In genomic region chr5:157818368-157818767, GRCh38 we compare ENCODE assay signal across 32 cellular contexts.
"Had no signal": no experiment of that assay in that cellular context is flagged by ENCODE, and none has a peak within 500 bp of the region (broad histone marks: within the 10 kb centered on the region; RNA-seq: fewer than 3 reads in every experiment).

No MANE protein-coding gene starts in this region.

- H3K4me1 ChIP-seq: foreskin keratinocyte had no signal

- H3K9me3 Mint-ChIP-seq: activated CD4-positive, alpha-beta memory T cell treated with anti-CD3 and anti-CD28 coated beads, Interleukin-2, amount 10 ng/mL, durations not matched to agents 7 days and 5 days; central memory CD8-positive, alpha-beta T cell; effector memory CD8-positive, alpha-beta T cell; T-helper 1 cell treated with Interleukin-12 subunit alpha and Interleukin-12 subunit beta and Interleukin-4 antibody, amounts not matched to agents 30 μg/mL and 1 μg/mL, for 36 hours had no signal

- DNase-seq: activated CD4-positive, alpha-beta memory T cell treated with anti-CD3 and anti-CD28 coated beads, Interleukin-2, amount 10 ng/mL, durations not matched to agents 7 days and 5 days; activated CD4-positive, alpha-beta T cell treated with anti-CD3 and anti-CD28 coated beads for 1 hour; activated CD4-positive, alpha-beta T cell treated with anti-CD3 and anti-CD28 coated beads for 4 hours; activated CD4-positive, alpha-beta T cell treated with anti-CD3 and anti-CD28 coated beads, Interleukin-2, amount 10 ng/mL, durations not matched to agents 7 days and 5 days; activated CD4-positive, alpha-beta T cell treated with anti-CD3 and anti-CD28 coated beads, Interleukin-2, amount 50 U/mL, for 4 hours; activated CD8-positive, alpha-beta memory T cell treated with anti-CD3 and anti-CD28 coated beads, Interleukin-2, amount 50 U/mL, for 48 hours; activated effector memory CD4-positive, alpha-beta T cell treated with Interleukin-2 at 50 U/mL for 16 hours; activated gamma-delta T cell treated with Interleukin-2 at 50 U/mL for 16 hours; activated naive CD4-positive, alpha-beta T cell treated with anti-CD3 and anti-CD28 coated beads, Interleukin-2, amount 50 U/mL, for 16 hours; activated naive CD4-positive, alpha-beta T cell treated with Interleukin-2 at 50 U/mL for 16 hours; activated T-cell treated with anti-CD3 and anti-CD28 coated beads for 4 hours; activated T-cell treated with anti-CD3 and anti-CD28 coated beads, Interleukin-2, amount 50 U/mL, for 24 hours; activated T-cell treated with anti-CD3 and anti-CD28 coated beads, Interleukin-2, amount 50 U/mL, for 72 hours; amniotic stem cell; anterior cingulate cortex; brain microvascular endothelial cell; effector CD4-positive, alpha-beta T cell; effector memory CD8-positive, alpha-beta T cell; erythroblast; foreskin keratinocyte; gastrocnemius medialis; glutamatergic neuron; heart left ventricle; T-cell; T-helper 9 cell; WERI-Rb-1 had no signal

- H3K27ac Mint-ChIP-seq: activated CD4-positive, alpha-beta memory T cell treated with anti-CD3 and anti-CD28 coated beads, Interleukin-2, amount 10 ng/mL, durations not matched to agents 7 days and 5 days; activated CD4-positive, alpha-beta T cell treated with anti-CD3 and anti-CD28 coated beads, Interleukin-2, amount 10 ng/mL, durations not matched to agents 7 days and 5 days; activated naive CD8-positive, alpha-beta T cell; activated T-cell treated with anti-CD3 and anti-CD28 coated beads, Interleukin-2, amount 50 U/mL, for 24 hours; activated T-cell treated with anti-CD3 and anti-CD28 coated beads, Interleukin-2, amount 50 U/mL, for 72 hours; dendritic cell treated with granulocyte-macrophage colony-stimulating factor and Interleukin-4, amounts not matched to agents 40 ng/mL and 50 ng/mL, for 4 days; effector memory CD8-positive, alpha-beta T cell; T-helper 1 cell treated with Interleukin-12 subunit alpha and Interleukin-12 subunit beta and Interleukin-4 antibody, amounts not matched to agents 30 μg/mL and 1 μg/mL, for 36 hours had no signal

- H3K4me3 ChIP-seq: coronary artery, esophagus muscularis mucosa, gastrocnemius medialis, heart left ventricle had no signal

- H3K27me3 ChIP-seq: brain microvascular endothelial cell, esophagus muscularis mucosa, foreskin keratinocyte, gastrocnemius medialis, heart left ventricle had no signal

- H3K27me3 Mint-ChIP-seq: activated CD4-positive, alpha-beta memory T cell treated with anti-CD3 and anti-CD28 coated beads, Interleukin-2, amount 10 ng/mL, durations not matched to agents 7 days and 5 days; activated CD4-positive, alpha-beta T cell treated with anti-CD3 and anti-CD28 coated beads, Interleukin-2, amount 10 ng/mL, durations not matched to agents 7 days and 5 days; activated naive CD8-positive, alpha-beta T cell; activated T-cell treated with anti-CD3 and anti-CD28 coated beads, Interleukin-2, amount 50 U/mL, for 24 hours; central memory CD8-positive, alpha-beta T cell; dendritic cell treated with granulocyte-macrophage colony-stimulating factor and Interleukin-4, amounts not matched to agents 40 ng/mL and 50 ng/mL, for 4 days; effector memory CD8-positive, alpha-beta T cell; T-cell had no signal

- ATAC-seq: activated T-cell treated with anti-CD3 and anti-CD28 coated beads, Interleukin-2, amount 50 U/mL, for 72 hours; effector memory CD8-positive, alpha-beta T cell; foreskin keratinocyte; gastrocnemius medialis; heart left ventricle; T-cell had no signal

- H3K9me3 ChIP-seq: esophagus muscularis mucosa, gastrocnemius medialis, heart left ventricle had no signal

- H3K4me3 Mint-ChIP-seq: activated CD4-positive, alpha-beta memory T cell treated with anti-CD3 and anti-CD28 coated beads, Interleukin-2, amount 10 ng/mL, durations not matched to agents 7 days and 5 days; activated CD4-positive, alpha-beta T cell treated with anti-CD3 and anti-CD28 coated beads, Interleukin-2, amount 10 ng/mL, durations not matched to agents 7 days and 5 days; activated naive CD8-positive, alpha-beta T cell; activated T-cell treated with anti-CD3 and anti-CD28 coated beads, Interleukin-2, amount 50 U/mL, for 24 hours; activated T-cell treated with anti-CD3 and anti-CD28 coated beads, Interleukin-2, amount 50 U/mL, for 72 hours; central memory CD8-positive, alpha-beta T cell; dendritic cell treated with granulocyte-macrophage colony-stimulating factor and Interleukin-4, amounts not matched to agents 40 ng/mL and 50 ng/mL, for 4 days; effector memory CD8-positive, alpha-beta T cell; T-cell; T-helper 1 cell treated with Interleukin-12 subunit alpha and Interleukin-12 subunit beta and Interleukin-4 antibody, amounts not matched to agents 30 μg/mL and 1 μg/mL, for 36 hours had no signal

- H3K27ac ChIP-seq: brain microvascular endothelial cell, coronary artery, foreskin keratinocyte, gastrocnemius medialis, WERI-Rb-1 had no signal
